Comparison of ENCODE assay signal across 1 cellular context in the genomic region with DNA sequence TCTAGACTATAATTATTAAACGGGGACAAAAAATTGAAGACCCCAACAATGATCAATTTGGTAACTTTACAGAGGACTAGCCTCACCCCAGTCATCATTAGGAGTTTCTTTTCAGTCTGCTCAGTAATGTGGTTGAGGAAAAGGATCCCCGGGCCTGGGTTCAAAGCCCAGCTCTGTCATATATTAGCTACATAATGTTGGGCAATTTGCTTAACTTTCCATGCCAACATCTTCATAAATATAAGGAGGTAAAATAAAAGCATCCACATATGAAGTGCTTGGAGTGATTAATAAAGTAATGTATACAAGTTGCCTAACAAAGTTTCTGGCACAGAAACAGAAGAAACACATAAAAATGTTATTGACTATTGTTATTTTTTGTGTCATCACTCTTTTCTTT.
TF ChIP-seq lines count a peak whose summit lies in the region.

No MANE protein-coding gene starts in this region.

TF ChIP-seq in HCT116, 20 proteins besides CTCF, POLR2A, EP300 and RAD21:
- TF ChIP-seq EGR1 (IDR thresholded peaks at IDR 0.05; ENCODE audit: low read depth) (no peak), CEBPB (IDR thresholded peaks at IDR 0.05; ENCODE audit: low read depth) (peak; percentile 13; the same call in 1 of the 2 replicates), FOSL1 (IDR thresholded peaks at IDR 0.05; ENCODE audit: low read depth) (no peak)
